Comparison of ENCODE assay signal across 8 cellular contexts in genomic region chr9:89317282-89317681, GRCh38. TPM values are rescaled to one million over a fixed set of nuclear protein-coding genes. Genes with fewer than 3 reads are reported as not detected.
DNase-seq lines count a peak whose midpoint lies in the region; ATAC-seq and TF ChIP-seq lines count a peak whose summit lies in the region.

No MANE protein-coding gene starts in this region.

- H3K27me3 ChIP-seq in left ventricle myocardium inferior (ENCODE audit: low read depth) (no peaks in the 10 kb centered on the region), uterus (no peaks in the 10 kb centered on the region)

- no peaks in the 10 kb centered on the region for H3K36me3 ChIP-seq in left ventricle myocardium inferior
- H3K36me3 ChIP-seq in uterus: no peaks in the 10 kb centered on the region

- TF ChIP-seq CTCF in left ventricle myocardium inferior (IDR thresholded peaks at IDR 0.05; ENCODE audit: borderline replicate concordance) (no peak), uterus (IDR thresholded peaks at IDR 0.05) (no peak), GM20000 (IDR thresholded peaks at IDR 0.05; ENCODE audit: extremely low read depth, missing control alignments) (no peak)

- no peaks in the 10 kb centered on the region for H3K9me3 Mint-ChIP-seq in T-cell
- H3K9me3 Mint-ChIP-seq in immature natural killer cell: no peaks in the 10 kb centered on the region

- H3K36me3 Mint-ChIP-seq in T-cell: peaks cover 7% of the 10 kb centered on the region
- peaks cover 0 to 5% (median 3%) of the 10 kb centered on the region in 3 donors for H3K36me3 Mint-ChIP-seq in immature natural killer cell

- H3K4me1 Mint-ChIP-seq in T-cell (peaks cover 49 to 66% (median 57%) of the 10 kb centered on the region in 3 donors), immature natural killer cell (peaks cover 40 to 81% of the 10 kb centered on the region in 2 donors)

- H3K4me3 Mint-ChIP-seq in T-cell (peak overlapping the region; percentile 80 to 91 (median 84)), immature natural killer cell (peak overlapping the region; percentile 57 to 93 (median 92))

- no peak overlapping the region for H3K4me3 ChIP-seq in left ventricle myocardium inferior
- H3K4me3 ChIP-seq in uterus: no peak overlapping the region

- CTCF ChIA-PET in T-cell (lab: Charles Lee): no interaction called here

- TF ChIP-seq POLR2A in uterus (IDR thresholded peaks at IDR 0.05): no peak

- DNase-seq in left ventricle myocardium inferior: no peak
- no peak for DNase-seq in left ventricle myocardium superior
- DNase-seq in T-cell: no peak
- no peak for DNase-seq in immature natural killer cell
- no peak for DNase-seq in uterus
- DNase-seq in GM20000 (ENCODE audit: low spot score): no peak
- DNase-seq in AG08396 (ENCODE audit: low spot score): no peak
- DNase-seq in NCI-H524 (lab: John Stamatoyannopoulos, UW): no peak

- intact Hi-C loops in left ventricle myocardium inferior (cut with micrococcal nuclease): no loop called here
- intact Hi-C loops in left ventricle myocardium superior (cut with micrococcal nuclease): no loop called here
- intact Hi-C loops in uterus (cut with DNase I; ENCODE audit: low total_unique reads): no loop called here

- POLR2A ChIA-PET in T-cell (lab: Charles Lee): interaction anchor here in 1 of 2 donors (0.6 kb wide), 1 partner anchor 10 kb away, joined by 3 read pairs; no protein-coding TSS in a partner anchor

- peaks cover 51% of the 10 kb centered on the region for H3K4me1 ChIP-seq in left ventricle myocardium inferior
- H3K4me1 ChIP-seq in uterus: peaks cover 7 to 14% of the 10 kb centered on the region in 2 donors

- H3K27ac Mint-ChIP-seq in T-cell: peak overlapping the region; percentile 91 to 99
- peak overlapping the region; percentile 96 to 98 (median 97) for H3K27ac Mint-ChIP-seq in immature natural killer cell

- H3K27me3 Mint-ChIP-seq in T-cell (no peaks in the 10 kb centered on the region), immature natural killer cell (ENCODE audit: low read depth in 3 of 3) (peaks cover 5 to 11% (median 9%) of the 10 kb centered on the region in 3 donors)

- H3K9me3 ChIP-seq in left ventricle myocardium inferior (replicated peaks) (no peaks in the 10 kb centered on the region), uterus (no peaks in the 10 kb centered on the region)

- H3K27ac ChIP-seq in left ventricle myocardium inferior (replicated peaks) (peak overlapping the region; percentile 100), uterus (peak overlapping the region; percentile 99 to 100)

- no peak for ATAC-seq in left ventricle myocardium superior
- ATAC-seq in T-cell (replicated peaks in 1 of 4): no peak

RNA-seq across cellular contexts. Expression of gene SECISBP2, which starts 1.0 kb away (rescaled TPM):
- total RNA-seq in left ventricle myocardium inferior (13.8 TPM), left ventricle myocardium superior (15.7 TPM), T-cell (100 to 1,000 TPM in 2 of 5 donors, 10 to 100 TPM in 3; 78.8 to 132 (median 87.5) TPM), uterus (10 to 100 TPM; 41.8 to 76.0 (median 59.8) TPM)
- 10 to 100 TPM in 1 of 3 donors, 1 to 10 TPM in 2; 3.9 to 16.4 (median 9.7) TPM for polyA plus RNA-seq in immature natural killer cell

RNA-seq across cellular contexts. Expression of gene CKS2, which starts 6.3 kb away (rescaled TPM):
- total RNA-seq in left ventricle myocardium inferior (11.6 TPM), left ventricle myocardium superior (11.2 TPM), T-cell (10 to 100 TPM in 1 of 5 donors, 1 to 10 TPM in 4; 8.6 to 13.1 (median 9.2) TPM), uterus (10 to 100 TPM in 3 of 4 donors, 1 to 10 TPM in 1; 4.2 to 57.0 (median 19.1) TPM)
- polyA plus RNA-seq in immature natural killer cell: 10 to 100 TPM; 34.4 to 48.9 (median 45.9) TPM
